8 cellular contexts compared by ENCODE assay signal in the genomic region with DNA sequence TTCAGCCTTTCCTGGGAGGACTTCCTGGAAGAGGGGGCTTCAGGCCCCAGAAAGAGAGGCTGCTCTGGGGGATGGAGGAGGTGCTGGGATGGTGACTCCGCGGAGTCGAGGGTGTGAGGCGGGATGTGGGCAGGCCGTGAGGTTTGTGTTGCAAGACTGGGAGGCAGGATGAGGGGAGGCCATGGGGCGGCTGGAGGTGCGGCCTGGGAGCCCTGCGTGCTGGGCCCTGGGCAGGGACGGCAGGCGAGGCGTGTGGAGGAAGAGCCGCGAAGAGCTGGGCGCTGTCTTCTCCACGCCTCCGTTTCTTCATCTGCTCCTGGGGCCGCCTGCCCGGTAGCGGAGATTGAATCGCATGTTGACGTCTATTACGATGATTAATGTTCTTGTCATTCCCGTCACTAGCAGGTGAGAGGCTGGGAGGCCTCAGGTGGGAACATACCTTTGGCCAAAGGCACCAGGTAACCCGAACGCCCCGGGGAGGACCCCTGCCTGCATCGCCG. TPM values are rescaled to one million over a fixed set of nuclear protein-coding genes. Genes with fewer than 3 reads are reported as not detected.
DNase-seq lines count a peak whose midpoint lies in the region; ATAC-seq lines count a peak whose summit lies in the region.

No MANE protein-coding gene starts in this region.

- H3K4me3 Mint-ChIP-seq in activated CD4-positive, alpha-beta memory T cell treated with anti-CD3 and anti-CD28 coated beads for 36 hours: peak overlapping the region; percentile 69
- H3K4me3 Mint-ChIP-seq in naive B cell: peak overlapping the region; percentile 80 to 95 (median 92)

- H3K4me1 ChIP-seq in effector memory CD4-positive, alpha-beta T cell (ENCODE audit: control insufficient read depth, insufficient read depth, low read length, poor library complexity, severe bottlenecking): peaks cover 19% of the 10 kb centered on the region

- POLR2A ChIA-PET in activated CD4-positive, alpha-beta memory T cell treated with anti-CD3 and anti-CD28 coated beads for 36 hours (lab: Charles Lee): interaction anchor here (0.9 to 1.0 kb wide), 2 partner anchors 24 to 238 kb away, joined by 3 read pairs; a partner anchor contains a TSS

- no peaks in the 10 kb centered on the region for H3K36me3 Mint-ChIP-seq in activated CD4-positive, alpha-beta memory T cell treated with anti-CD3 and anti-CD28 coated beads for 36 hours
- H3K36me3 Mint-ChIP-seq in naive B cell: peaks cover 3 to 7% of the 10 kb centered on the region in 2 donors

- H3K27ac ChIP-seq in effector memory CD4-positive, alpha-beta T cell (ENCODE audit: insufficient read depth, low read length, poor library complexity, severe bottlenecking): peak overlapping the region; percentile 76

- H3K4me3 ChIP-seq in effector memory CD4-positive, alpha-beta T cell (ENCODE audit: insufficient read depth, low read depth, low read length, poor library complexity, severe bottlenecking): peak overlapping the region; percentile 78

- H3K27ac Mint-ChIP-seq in activated CD4-positive, alpha-beta memory T cell treated with anti-CD3 and anti-CD28 coated beads for 36 hours: peak overlapping the region; percentile 76
- peak overlapping the region; percentile 53 to 92 (median 87) for H3K27ac Mint-ChIP-seq in naive B cell

- peaks cover 5% of the 10 kb centered on the region for H3K27me3 ChIP-seq in effector memory CD4-positive, alpha-beta T cell (replicated peaks; ENCODE audit: control insufficient read depth, insufficient read depth, low read length, poor library complexity, severe bottlenecking)

- DNase-seq in NCI-H1417 treated with DMSO at 0.1 percent for 48 hours (lab: John Stamatoyannopoulos, UW) (peak; percentile 11), naive B cell (peak; percentile 48)
- peak; percentile 89 for DNase-seq in activated CD4-positive, alpha-beta memory T cell treated with anti-CD3 and anti-CD28 coated beads for 36 hours
- peak; percentile 53 to 58 (median 55) for DNase-seq in effector memory CD4-positive, alpha-beta T cell
- peak; percentile 78 for DNase-seq in stimulated activated naive CD8-positive, alpha-beta T cell treated with anti-CD3 and anti-CD28 coated beads, Interleukin-15, Interleukin-2, amounts not matched to agents 100 U/mL and 50 U/mL, for 24 hours

- H3K9me3 Mint-ChIP-seq in activated CD4-positive, alpha-beta memory T cell treated with anti-CD3 and anti-CD28 coated beads for 36 hours: no peaks in the 10 kb centered on the region
- peaks cover 0 to 5% (median 0%) of the 10 kb centered on the region in 7 donors for H3K9me3 Mint-ChIP-seq in naive B cell

- H3K4me1 Mint-ChIP-seq in activated CD4-positive, alpha-beta memory T cell treated with anti-CD3 and anti-CD28 coated beads for 36 hours (ENCODE audit: low read depth): peaks cover 10% of the 10 kb centered on the region
- peaks cover 11 to 18% (median 16%) of the 10 kb centered on the region in 3 donors for H3K4me1 Mint-ChIP-seq in naive B cell

- CTCF ChIA-PET in activated CD4-positive, alpha-beta memory T cell treated with anti-CD3 and anti-CD28 coated beads for 36 hours (lab: Charles Lee): interaction anchor here (0.9 to 1.0 kb wide), 3 partner anchors 11 to 268 kb away, joined by 3 to 5 read pairs (median 3); no protein-coding TSS in a partner anchor

- H3K27me3 Mint-ChIP-seq in activated CD4-positive, alpha-beta memory T cell treated with anti-CD3 and anti-CD28 coated beads for 36 hours: peaks cover 29% of the 10 kb centered on the region
- H3K27me3 Mint-ChIP-seq in naive B cell: peaks cover 27 to 34% (median 30%) of the 10 kb centered on the region in 3 donors

- H3K9me3 ChIP-seq in effector memory CD4-positive, alpha-beta T cell (ENCODE audit: control insufficient read depth, low read length): no peaks in the 10 kb centered on the region

- intact Hi-C loops in activated CD4-positive, alpha-beta memory T cell treated with anti-CD3 and anti-CD28 coated beads for 36 hours (cut with micrococcal nuclease): loop anchor here (1.0 to 5.0 kb wide), 7 partner anchors 37 to 336 kb away; a partner anchor contains a TSS

- ATAC-seq in GM19395 (IDR thresholded peaks at IDR 0.05; ENCODE audit: unreplicated experiment) (peak; percentile 26), naive B cell (ENCODE audit: low read depth in 2 of 2) (peak; percentile 6 to 9), HG02970 (IDR thresholded peaks at IDR 0.05; ENCODE audit: low FRiP score, unreplicated experiment) (no peak), HG02678 (IDR thresholded peaks at IDR 0.05; ENCODE audit: unreplicated experiment) (no peak)
- peak; percentile 52 for ATAC-seq in stimulated activated naive CD8-positive, alpha-beta T cell treated with anti-CD3 and anti-CD28 coated beads, Interleukin-15, Interleukin-2, amounts not matched to agents 100 U/mL and 50 U/mL, for 24 hours

- H3K36me3 ChIP-seq in effector memory CD4-positive, alpha-beta T cell (ENCODE audit: control insufficient read depth, insufficient read depth, low read length): no peaks in the 10 kb centered on the region

RNA-seq across cellular contexts. Expression of a gene that starts 0.9 kb away (rescaled TPM):
- total RNA-seq in activated CD4-positive, alpha-beta memory T cell treated with anti-CD3 and anti-CD28 coated beads for 36 hours: 10 to 100 TPM; 12.2 to 15.1 TPM
- 1 to 10 TPM in 2 of 6 donors, under 1 TPM in 3, not detected in 1; 0.22 to 2.3 (median 0.37) TPM for polyA plus RNA-seq in naive B cell (ENCODE audit: low read depth in 6 of 6)

RNA-seq across cellular contexts. Expression of a gene that starts 17.4 kb away (rescaled TPM):
- not detected for total RNA-seq in activated CD4-positive, alpha-beta memory T cell treated with anti-CD3 and anti-CD28 coated beads for 36 hours
- polyA plus RNA-seq in naive B cell (ENCODE audit: low read depth in 6 of 6): 1 to 10 TPM in 2 of 6 donors, under 1 TPM in 3, not detected in 1; 0.22 to 4.3 (median 0.77) TPM

RNA-seq across cellular contexts. Expression of a gene that starts 23.7 kb away (rescaled TPM):
- total RNA-seq in activated CD4-positive, alpha-beta memory T cell treated with anti-CD3 and anti-CD28 coated beads for 36 hours: 10 to 100 TPM in 1 of 2 experiments, 1 to 10 TPM in 1; 9.0 to 10.1 TPM
- 1 to 10 TPM; 2.2 to 8.3 (median 3.3) TPM for polyA plus RNA-seq in naive B cell (ENCODE audit: low read depth in 6 of 6)

RNA-seq across cellular contexts. Expression of a gene that starts 37.2 kb away (rescaled TPM):
- 10 to 100 TPM; 11.1 to 11.4 TPM for total RNA-seq in activated CD4-positive, alpha-beta memory T cell treated with anti-CD3 and anti-CD28 coated beads for 36 hours
- polyA plus RNA-seq in naive B cell (ENCODE audit: low read depth in 6 of 6): 10 to 100 TPM in 1 of 6 donors, 1 to 10 TPM in 5; 1.6 to 11.9 (median 4.1) TPM

Comparison
In these comparisons a context has a peak if more than half of its experiments do, and no peak if none do; other contexts are left out.
1. ATAC-seq: peak in GM19395 (single experiment), naive B cell (2 of 2) and stimulated activated naive CD8-positive, alpha-beta T cell treated with anti-CD3 and anti-CD28 coated beads, Interleukin-15, Interleukin-2, amounts not matched to agents 100 U/mL and 50 U/mL, for 24 hours (single experiment); none in HG02970 (single experiment) and HG02678 (single experiment).
2. DNase-seq: peak in every context shown above with its lines; median percentile 89 in activated CD4-positive, alpha-beta memory T cell treated with anti-CD3 and anti-CD28 coated beads for 36 hours; 78 in stimulated activated naive CD8-positive, alpha-beta T cell treated with anti-CD3 and anti-CD28 coated beads, Interleukin-15, Interleukin-2, amounts not matched to agents 100 U/mL and 50 U/mL, for 24 hours; 55 in effector memory CD4-positive, alpha-beta T cell; 48 in naive B cell; 11 in NCI-H1417 treated with DMSO at 0.1 percent for 48 hours.